Comparison of ENCODE assay signal across 1 cellular context in genomic region chr6:66949191-66949661, GRCh38.
TF ChIP-seq lines count a peak whose summit lies in the region.

No MANE protein-coding gene starts in this region.

TF ChIP-seq in K562, 482 proteins besides CTCF, POLR2A, EP300 and RAD21 (continued from another document):
- no peak for TF ChIP-seq POLR2AphosphoS5 (IDR thresholded peaks at IDR 0.05; ENCODE audit: control insufficient read depth, insufficient read depth, low read depth, low read length)
- TF ChIP-seq ZBTB7A (IDR thresholded peaks at IDR 0.05; ENCODE audit: borderline replicate concordance, control insufficient read depth, low read depth, low read length), result no peak
- no peak for TF ChIP-seq XRCC3 (IDR thresholded peaks at IDR 0.05)
